In the genomic region with DNA sequence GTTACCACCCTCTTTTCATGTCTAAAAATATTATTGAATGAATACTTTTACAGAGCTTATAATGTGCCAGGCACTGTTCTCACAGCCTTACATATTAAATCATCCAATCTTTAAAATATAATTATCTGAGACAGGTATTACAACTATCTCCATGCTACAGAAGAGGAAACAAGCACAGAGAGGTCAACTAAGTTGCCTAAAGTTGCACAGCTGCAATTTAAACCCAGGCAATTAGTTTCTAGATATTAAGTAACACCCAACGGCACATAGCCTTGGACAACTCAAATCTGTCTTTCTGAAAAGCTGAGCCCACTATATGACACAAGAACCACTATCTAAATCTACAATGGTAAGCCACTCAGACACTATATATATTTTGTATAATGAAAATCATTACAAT, we compare ENCODE assay signal across 22 cellular contexts.
"Had no signal": no experiment of that assay in that cellular context is flagged by ENCODE, and none has a peak within 500 bp of the region (broad histone marks: within the 10 kb centered on the region; RNA-seq: fewer than 3 reads in every experiment).

No MANE protein-coding gene starts in this region.

- H3K27ac ChIP-seq: left lung, ovary, skin epidermis, tibial nerve, vagina had no signal

- H3K9me3 ChIP-seq: left lung, ovary, right atrium auricular region, tibial nerve, upper lobe of left lung, vagina had no signal

- DNase-seq: hypothalamus; immature natural killer cell; kidney; left colon; left lung; naive thymus-derived CD4-positive, alpha-beta T cell; ovary; stimulated activated CD4-positive, alpha-beta T cell treated with anti-CD3 and anti-CD28 coated beads, Interleukin-12 subunit alpha, Interleukin-12 subunit beta, amount 100 ng/mL, for 4 hours; stimulated activated CD4-positive, alpha-beta T cell treated with anti-CD3 and anti-CD28 coated beads, Interleukin-15, amount 100 ng/mL, for 24 hours; stimulated activated CD4-positive, alpha-beta T cell treated with anti-CD3 and anti-CD28 coated beads, Interleukin-2, amount 100 ng/mL, for 24 hours; stimulated activated CD4-positive, alpha-beta T cell treated with anti-CD3 and anti-CD28 coated beads, Interleukin-4, amount 100 ng/mL, for 1 hour; stimulated activated naive CD4-positive, alpha-beta T cell treated with Interleukin-2 at 50 U/mL for 16 hours; stimulated activated naive CD8-positive, alpha-beta T cell treated with anti-CD3 and anti-CD28 coated beads, Interleukin-15, amount 100 ng/mL, for 72 hours; substantia nigra; upper lobe of left lung had no signal

- H3K4me1 ChIP-seq: vagina had no signal

- ATAC-seq: naive thymus-derived CD4-positive, alpha-beta T cell; natural killer cell treated with Interleukin-12 subunit alpha and Interleukin-12 subunit beta and Interleukin-15 and Interleukin-18, amount 100 ng/mL, for 72 hours; sciatic nerve; stimulated activated naive CD8-positive, alpha-beta T cell treated with anti-CD3 and anti-CD28 coated beads, Interleukin-15, amount 100 ng/mL, for 72 hours had no signal

- H3K4me3 ChIP-seq: left lung, lung, ovary, right atrium auricular region, skin epidermis, tibial nerve, upper lobe of left lung, vagina had no signal

- H3K36me3 ChIP-seq: left lung, ovary, right atrium auricular region, tibial nerve, upper lobe of left lung, vagina had no signal

- H3K27me3 ChIP-seq: left lung, ovary, right atrium auricular region, tibial nerve, upper lobe of left lung, vagina had no signal
